8 cellular contexts compared by ENCODE assay signal in the genomic region with DNA sequence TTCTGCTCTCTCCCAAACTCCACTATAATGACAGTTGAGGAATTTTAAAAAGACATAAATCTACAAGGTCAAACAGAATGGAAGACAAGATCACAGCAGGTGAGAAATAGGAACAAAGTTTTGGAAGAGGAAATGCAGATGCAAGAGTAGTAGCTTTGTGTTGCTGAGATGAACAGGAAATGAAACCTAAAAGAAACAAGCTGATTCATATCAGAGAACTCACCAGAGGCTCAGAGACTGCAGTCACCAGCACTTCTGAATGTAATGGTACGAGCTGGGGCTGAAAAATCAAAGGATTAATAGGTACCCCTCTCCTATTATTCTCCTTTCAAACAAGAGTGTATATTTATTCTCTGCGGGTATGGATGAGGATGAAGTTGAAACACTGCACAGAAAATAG.
A peak's percentile ranks its signal among the peaks of the same experiment; 100 is the strongest.
DNase-seq lines count a peak whose midpoint lies in the region; ATAC-seq, FAIRE-seq and TF ChIP-seq lines count a peak whose summit lies in the region.

No MANE protein-coding gene starts in this region.

- DNase-seq in GM06990 (ENCODE audit: extremely low read depth, insufficient read length) (peak; percentile 67), astrocyte (ENCODE audit: low read depth) (no peak), SHP77 treated with DMSO at 0.1 percent for 48 hours (lab: John Stamatoyannopoulos, UW) (no peak), dorsolateral prefrontal cortex (no peak), LoVo (ENCODE audit: low spot score) (no peak)
- no peak for DNase-seq in NK-92 treated with Interleukin-12 subunit alpha and Interleukin-12 subunit beta, amount 100 ng/mL, for 24 hours (lab: John Stamatoyannopoulos, UW)

- no peaks in the 10 kb centered on the region for H3K4me1 ChIP-seq in astrocyte (ENCODE audit: insufficient read depth, low read length)

- no peak overlapping the region for H3K4me2 ChIP-seq in astrocyte (ENCODE audit: low read length)

- no peaks in the 10 kb centered on the region for H3K36me3 Mint-ChIP-seq in astrocyte (ENCODE audit: low read depth, unreplicated experiment)

- peaks cover 3% of the 10 kb centered on the region for H3K9me3 Mint-ChIP-seq in astrocyte (ENCODE audit: unreplicated experiment)

- FAIRE-seq in astrocyte (lab: Jason Lieb, UNC), result peak; percentile 65

- H3K4me1 Mint-ChIP-seq in astrocyte (ENCODE audit: low read depth, unreplicated experiment), result peaks cover 4% of the 10 kb centered on the region

- no peak overlapping the region for H3K27ac Mint-ChIP-seq in astrocyte (ENCODE audit: unreplicated experiment)

- no peaks in the 10 kb centered on the region for H3K79me2 ChIP-seq in astrocyte (ENCODE audit: insufficient read depth, low read length)

- no peak overlapping the region for H3K4me3 Mint-ChIP-seq in astrocyte (ENCODE audit: unreplicated experiment)

- no peaks in the 10 kb centered on the region for H3K36me3 ChIP-seq in GM06990 (ENCODE audit: control insufficient read depth, insufficient read depth, low read length)
- H3K36me3 ChIP-seq in astrocyte (ENCODE audit: insufficient read depth, low read length), result no peaks in the 10 kb centered on the region

- no peaks in the 10 kb centered on the region for H4K20me1 ChIP-seq in astrocyte (ENCODE audit: insufficient read depth, low read length)

- H3K27me3 ChIP-seq in GM06990 (replicated peaks; ENCODE audit: control insufficient read depth, insufficient read depth, low read length), result no peaks in the 10 kb centered on the region
- no peaks in the 10 kb centered on the region for H3K27me3 ChIP-seq in astrocyte (ENCODE audit: insufficient read depth, low read length)
- no peaks in the 10 kb centered on the region for H3K27me3 ChIP-seq in dorsolateral prefrontal cortex

- H2AFZ ChIP-seq in astrocyte (ENCODE audit: low read depth, low read length), result no peak overlapping the region

- H3K4me3 ChIP-seq in GM06990 (replicated peaks; ENCODE audit: low read depth, low read length) (no peak overlapping the region), astrocyte (ENCODE audit: insufficient read depth, low read depth, low read length) (no peak overlapping the region), dorsolateral prefrontal cortex (no peak overlapping the region)

- no peaks in the 10 kb centered on the region for H3K27me3 Mint-ChIP-seq in astrocyte (ENCODE audit: low read depth, unreplicated experiment)

- ATAC-seq in GM19463 (IDR thresholded peaks at IDR 0.05; ENCODE audit: unreplicated experiment) (peak; percentile 89), HG03342 (IDR thresholded peaks at IDR 0.05; ENCODE audit: unreplicated experiment) (peak; percentile 99)

- intact Hi-C loops in dorsolateral prefrontal cortex (cut with DNase I), result no loop called here

- no peak overlapping the region for H3K27ac ChIP-seq in astrocyte (ENCODE audit: low read depth, low read length)
- no peak overlapping the region for H3K27ac ChIP-seq in dorsolateral prefrontal cortex

- H3K9ac ChIP-seq in astrocyte (ENCODE audit: low read length), result no peak overlapping the region

- no peaks in the 10 kb centered on the region for H3K9me3 ChIP-seq in astrocyte (ENCODE audit: insufficient read depth, low read depth, low read length)

- TF ChIP-seq CTCF in GM06990 (IDR thresholded peaks at IDR 0.05; ENCODE audit: insufficient read depth, low read length, poor library complexity, severe bottlenecking) (no peak), astrocyte (IDR thresholded peaks at IDR 0.05; ENCODE audit: insufficient read depth, low read depth, low read length) (no peak), dorsolateral prefrontal cortex (IDR thresholded peaks at IDR 0.05 in 54 of 56, conservative IDR thresholded peaks at IDR 0.05 in 2 of 56; ENCODE audit: low read depth in 1 of 56, partially characterized antibody in 56 of 56) (no peak)
